ENCODE assay signal across 9 cellular contexts in the genomic region with DNA sequence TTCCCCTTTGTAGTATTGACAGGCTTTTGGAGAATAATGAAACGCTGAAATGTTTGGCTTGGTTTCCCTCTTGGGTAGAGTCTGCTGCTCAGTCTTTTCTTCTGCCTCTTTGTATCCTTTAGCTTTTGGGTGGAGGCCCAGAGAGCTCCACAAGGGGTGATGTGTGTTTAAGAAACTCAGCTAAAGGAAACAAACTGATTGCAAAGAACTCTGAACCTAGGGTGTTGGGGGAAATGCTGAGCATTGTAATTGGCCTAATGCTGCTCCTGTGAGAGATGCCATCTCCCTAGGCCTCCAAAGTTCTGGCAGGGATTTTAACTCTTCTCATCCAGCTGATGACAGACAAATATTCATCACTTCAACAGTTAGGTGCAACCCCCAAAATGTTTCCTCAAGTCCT. TPM values are rescaled to one million over a fixed set of nuclear protein-coding genes. Genes with fewer than 3 reads are reported as not detected.
DNase-seq lines count a peak whose midpoint lies in the region; ATAC-seq and TF ChIP-seq lines count a peak whose summit lies in the region.
"Had no signal": no experiment of that assay in that cellular context is flagged by ENCODE, and none has a peak within 500 bp of the region (broad histone marks: within the 10 kb centered on the region; RNA-seq: fewer than 3 reads in every experiment).

No MANE protein-coding gene starts in this region.

- H3K4me1 ChIP-seq in lung (ENCODE audit: control insufficient read depth in 2 of 2, insufficient read depth in 2 of 2, low read length in 2 of 2) (peaks cover 6 to 8% of the 10 kb centered on the region in 2 donors), upper lobe of left lung (peaks cover 19 to 33% (median 29%) of the 10 kb centered on the region in 4 donors)

- WGBS in lung, 2 donors, result 46 to 64% methylated on average over 1 of the region's 1 CpG
- WGBS in upper lobe of left lung, 2 donors, result 44 to 53% methylated on average over 1 of the region's 1 CpG

- H3K27ac Mint-ChIP-seq in activated T-helper 17 cell treated with anti-CD3 and anti-CD28 coated beads, Interleukin-2, amount 50 U/mL, for 72 hours, result no peak overlapping the region

- peak; percentile 11 for ATAC-seq in lung (ENCODE audit: insufficient read depth, low FRiP score)
- peak in 1 of 2 donors; percentile 11 for ATAC-seq in upper lobe of left lung (ENCODE audit: low FRiP score in 2 of 2)
- ATAC-seq in activated T-helper 17 cell treated with anti-CD3 and anti-CD28 coated beads, Interleukin-2, amount 50 U/mL, for 72 hours (replicated peaks), result no peak
- no peak for ATAC-seq in HG02970 (IDR thresholded peaks at IDR 0.05; ENCODE audit: low FRiP score, unreplicated experiment)

- H3K36me3 Mint-ChIP-seq in activated T-helper 17 cell treated with anti-CD3 and anti-CD28 coated beads, Interleukin-2, amount 50 U/mL, for 72 hours (ENCODE audit: low read depth), result no peaks in the 10 kb centered on the region

- peaks cover 11% of the 10 kb centered on the region for H3K27me3 Mint-ChIP-seq in activated T-helper 17 cell treated with anti-CD3 and anti-CD28 coated beads, Interleukin-2, amount 50 U/mL, for 72 hours

- H3K4me3 ChIP-seq in lung (no peak overlapping the region), upper lobe of left lung (no peak overlapping the region)

- no peak for TF ChIP-seq EP300 in upper lobe of left lung (IDR thresholded peaks at IDR 0.05)

- H3K27me3 ChIP-seq in lung (ENCODE audit: control insufficient read depth, insufficient read depth) (no peaks in the 10 kb centered on the region), upper lobe of left lung (no peaks in the 10 kb centered on the region)

- H3K4me3 Mint-ChIP-seq in activated T-helper 17 cell treated with anti-CD3 and anti-CD28 coated beads, Interleukin-2, amount 50 U/mL, for 72 hours, result no peak overlapping the region

- no peak for TF ChIP-seq POLR2A in upper lobe of left lung (IDR thresholded peaks at IDR 0.05)

- H3K36me3 ChIP-seq in lung (ENCODE audit: control insufficient read depth in 2 of 2, insufficient read depth in 2 of 2, low read length in 2 of 2), result no peaks in the 10 kb centered on the region
- H3K36me3 ChIP-seq in upper lobe of left lung, result no peaks in the 10 kb centered on the region

- no peaks in the 10 kb centered on the region for H3K4me1 Mint-ChIP-seq in activated T-helper 17 cell treated with anti-CD3 and anti-CD28 coated beads, Interleukin-2, amount 50 U/mL, for 72 hours

- H3K27ac ChIP-seq in cingulate gyrus (ENCODE audit: low read depth, low read length) (peak overlapping the region; percentile 51), lung (ENCODE audit: low read depth in 1 of 2, low read length in 1 of 2) (peak overlapping the region in 1 of 2 donors; percentile 70), upper lobe of left lung (peak overlapping the region in 3 of 4 donors; percentile 28 to 74 (median 66))

- DNase-seq in NCI-H446 (lab: John Stamatoyannopoulos, UW), result peak; percentile 69 to 71
- no peak for DNase-seq in lung (ENCODE audit: low spot score)
- no peak for DNase-seq in upper lobe of left lung
- no peak for DNase-seq in NCI-H1930 (lab: John Stamatoyannopoulos, UW)
- no peak for DNase-seq in DMS53 treated with DMSO at 0.1 percent for 48 hours (lab: John Stamatoyannopoulos, UW; ENCODE audit: unreplicated experiment)
- DNase-seq: glutamatergic neuron had no signal

- H3K9me3 Mint-ChIP-seq in activated T-helper 17 cell treated with anti-CD3 and anti-CD28 coated beads, Interleukin-2, amount 50 U/mL, for 72 hours, result no peaks in the 10 kb centered on the region

- TF ChIP-seq CTCF in lung (IDR thresholded peaks at IDR 0.05; ENCODE audit: control extremely low read depth, extremely low read depth) (no peak), upper lobe of left lung (IDR thresholded peaks at IDR 0.05) (no peak)

- no peaks in the 10 kb centered on the region for H3K9me3 ChIP-seq in lung (ENCODE audit: control insufficient read depth in 2 of 2, insufficient read depth in 1 of 2, low read length in 1 of 2)
- no peaks in the 10 kb centered on the region for H3K9me3 ChIP-seq in upper lobe of left lung

RNA-seq across cellular contexts. Expression of a gene that starts 30.7 kb away (rescaled TPM):
- total RNA-seq in lung (10 to 100 TPM; 18.3 to 21.6 TPM), upper lobe of left lung (10 to 100 TPM; 10.5 to 22.3 (median 15.7) TPM)
- 1 to 10 TPM; 5.9 to 8.2 TPM for polyA plus RNA-seq in lung
- 1 to 10 TPM; 3.2 to 4.9 TPM for total RNA-seq in activated T-helper 17 cell treated with anti-CD3 and anti-CD28 coated beads, Interleukin-2, amount 50 U/mL, for 72 hours

Comparison
In these comparisons a context has a peak if more than half of its experiments do, and no peak if none do; other contexts are left out.
1. DNase-seq: peak in NCI-H446 (2 of 2); none in lung (single experiment), upper lobe of left lung (0 of 2), NCI-H1930 (0 of 2) and DMS53 treated with DMSO at 0.1 percent for 48 hours (single experiment).